Comparison of ENCODE assay signal across 2 cellular contexts in the genomic region with DNA sequence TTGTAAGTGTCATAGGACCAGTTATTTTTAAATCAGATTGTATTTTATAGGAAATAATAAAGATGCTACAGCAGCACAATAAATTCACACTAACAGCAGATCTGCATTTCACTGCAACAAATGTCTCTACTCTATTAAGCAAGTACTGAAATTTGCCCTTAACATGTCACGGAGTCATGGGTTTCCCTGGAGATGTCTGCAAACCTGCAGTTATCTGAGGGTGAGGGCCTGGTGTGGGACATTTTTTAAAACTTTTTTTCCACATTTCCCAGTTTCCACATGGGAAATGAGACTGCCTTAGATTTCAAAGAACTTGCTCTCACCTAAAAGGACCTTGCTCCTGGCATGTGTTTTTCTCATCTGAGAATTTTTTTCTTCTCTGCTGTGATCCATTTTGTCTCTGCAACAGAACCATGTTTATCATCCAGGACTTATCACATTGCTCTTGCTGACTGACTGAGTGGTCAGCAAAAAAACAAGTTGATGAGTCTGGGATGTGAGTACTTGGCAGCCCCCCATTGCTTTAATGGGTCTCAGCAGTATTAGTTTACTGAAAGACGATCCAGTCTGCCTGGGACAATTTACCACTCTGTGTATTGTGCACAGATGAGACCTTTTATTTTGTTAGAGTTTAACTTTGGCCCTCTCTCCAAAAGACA.
A peak's percentile ranks its signal among the peaks of the same experiment; 100 is the strongest.
TF ChIP-seq lines count a peak whose summit lies in the region.

No MANE protein-coding gene starts in this region.

TF ChIP-seq in GM23338, 12 proteins besides CTCF, POLR2A, EP300 and RAD21 (continues in another document):
- TF ChIP-seq ZNF114 (CRISPR knock-in tag; IDR thresholded peaks at IDR 0.05) (no peak), JUNB (IDR thresholded peaks at IDR 0.05; ENCODE audit: unreplicated experiment) (no peak), EZH2 (IDR thresholded peaks at IDR 0.05; ENCODE audit: low read depth, unreplicated experiment) (no peak), ZNF331 (CRISPR knock-in tag; IDR thresholded peaks at IDR 0.05; ENCODE audit: low read depth) (no peak), POLR2AphosphoS5 (IDR thresholded peaks at IDR 0.05; ENCODE audit: low read depth) (no peak), NANOG (IDR thresholded peaks at IDR 0.05; ENCODE audit: borderline replicate concordance) (no peak), EZH2phosphoT487 (IDR thresholded peaks at IDR 0.05; ENCODE audit: unreplicated experiment) (no peak)
- TF ChIP-seq, protein P1, sequence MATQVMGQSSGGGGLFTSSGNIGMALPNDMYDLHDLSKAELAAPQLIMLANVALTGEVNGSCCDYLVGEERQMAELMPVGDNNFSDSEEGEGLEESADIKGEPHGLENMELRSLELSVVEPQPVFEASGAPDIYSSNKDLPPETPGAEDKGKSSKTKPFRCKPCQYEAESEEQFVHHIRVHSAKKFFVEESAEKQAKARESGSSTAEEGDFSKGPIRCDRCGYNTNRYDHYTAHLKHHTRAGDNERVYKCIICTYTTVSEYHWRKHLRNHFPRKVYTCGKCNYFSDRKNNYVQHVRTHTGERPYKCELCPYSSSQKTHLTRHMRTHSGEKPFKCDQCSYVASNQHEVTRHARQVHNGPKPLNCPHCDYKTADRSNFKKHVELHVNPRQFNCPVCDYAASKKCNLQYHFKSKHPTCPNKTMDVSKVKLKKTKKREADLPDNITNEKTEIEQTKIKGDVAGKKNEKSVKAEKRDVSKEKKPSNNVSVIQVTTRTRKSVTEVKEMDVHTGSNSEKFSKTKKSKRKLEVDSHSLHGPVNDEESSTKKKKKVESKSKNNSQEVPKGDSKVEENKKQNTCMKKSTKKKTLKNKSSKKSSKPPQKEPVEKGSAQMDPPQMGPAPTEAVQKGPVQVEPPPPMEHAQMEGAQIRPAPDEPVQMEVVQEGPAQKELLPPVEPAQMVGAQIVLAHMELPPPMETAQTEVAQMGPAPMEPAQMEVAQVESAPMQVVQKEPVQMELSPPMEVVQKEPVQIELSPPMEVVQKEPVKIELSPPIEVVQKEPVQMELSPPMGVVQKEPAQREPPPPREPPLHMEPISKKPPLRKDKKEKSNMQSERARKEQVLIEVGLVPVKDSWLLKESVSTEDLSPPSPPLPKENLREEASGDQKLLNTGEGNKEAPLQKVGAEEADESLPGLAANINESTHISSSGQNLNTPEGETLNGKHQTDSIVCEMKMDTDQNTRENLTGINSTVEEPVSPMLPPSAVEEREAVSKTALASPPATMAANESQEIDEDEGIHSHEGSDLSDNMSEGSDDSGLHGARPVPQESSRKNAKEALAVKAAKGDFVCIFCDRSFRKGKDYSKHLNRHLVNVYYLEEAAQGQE (IDR thresholded peaks at IDR 0.05; ENCODE audit: unreplicated experiment): no peak
- TF ChIP-seq, protein P2, sequence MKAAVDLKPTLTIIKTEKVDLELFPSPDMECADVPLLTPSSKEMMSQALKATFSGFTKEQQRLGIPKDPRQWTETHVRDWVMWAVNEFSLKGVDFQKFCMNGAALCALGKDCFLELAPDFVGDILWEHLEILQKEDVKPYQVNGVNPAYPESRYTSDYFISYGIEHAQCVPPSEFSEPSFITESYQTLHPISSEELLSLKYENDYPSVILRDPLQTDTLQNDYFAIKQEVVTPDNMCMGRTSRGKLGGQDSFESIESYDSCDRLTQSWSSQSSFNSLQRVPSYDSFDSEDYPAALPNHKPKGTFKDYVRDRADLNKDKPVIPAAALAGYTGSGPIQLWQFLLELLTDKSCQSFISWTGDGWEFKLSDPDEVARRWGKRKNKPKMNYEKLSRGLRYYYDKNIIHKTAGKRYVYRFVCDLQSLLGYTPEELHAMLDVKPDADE (IDR thresholded peaks at IDR 0.05): no peak

TF ChIP-seq in neural cell, 6 proteins besides CTCF, POLR2A, EP300 and RAD21:
- TF ChIP-seq POLR2AphosphoS5 (IDR thresholded peaks at IDR 0.05): peak; percentile 37
- TF ChIP-seq, protein P1 (IDR thresholded peaks at IDR 0.05; ENCODE audit: borderline replicate concordance): no peak
